In the genomic region with DNA sequence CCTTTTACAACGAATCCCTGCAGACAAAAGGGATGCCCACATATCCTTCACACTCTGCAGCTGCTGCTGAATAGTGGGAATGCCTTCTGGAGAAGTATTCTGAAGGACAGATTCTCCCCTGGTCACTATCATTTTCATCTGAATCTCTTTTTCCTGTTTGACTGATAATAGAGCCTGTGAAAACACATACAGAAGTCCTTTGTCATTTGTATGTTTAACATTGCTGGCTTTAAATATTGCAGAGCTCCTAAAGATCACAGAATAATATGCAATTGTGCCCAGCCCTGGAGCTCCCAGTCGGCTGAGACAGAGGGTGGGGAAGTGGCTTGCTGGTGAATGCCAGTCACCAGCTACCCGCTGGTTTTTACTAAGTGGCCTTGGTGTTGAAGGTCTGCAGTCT, we compare ENCODE assay signal across 18 cellular contexts.
A peak's percentile ranks its signal among the peaks of the same experiment; 100 is the strongest.
DNase-seq lines count a peak whose midpoint lies in the region; ATAC-seq and TF ChIP-seq lines count a peak whose summit lies in the region.
"Had no signal": no experiment of that assay in that cellular context is flagged by ENCODE, and none has a peak within 500 bp of the region (broad histone marks: within the 10 kb centered on the region; RNA-seq: fewer than 3 reads in every experiment).

No MANE protein-coding gene starts in this region.

- no peak overlapping the region for H3K56ac ChIP-seq in IMR-90 (ENCODE audit: extremely low read depth, insufficient read depth, low read length)

- no peaks in the 10 kb centered on the region for H4K20me1 ChIP-seq in IMR-90 (ENCODE audit: insufficient read depth, low read length)

- no peak overlapping the region for H3K18ac ChIP-seq in IMR-90 (ENCODE audit: low read depth, low read length)

- H2BK20ac ChIP-seq in IMR-90 (ENCODE audit: low read depth, low read length): no peak overlapping the region

- H3K14ac ChIP-seq in IMR-90 (replicated peaks; ENCODE audit: low read depth, low read length): no peak overlapping the region

- H3K4me1 Mint-ChIP-seq in activated CD4-positive, alpha-beta T cell treated with anti-CD3 and anti-CD28 coated beads, Interleukin-2, amount 10 ng/mL, durations not matched to agents 24 days and 14 days: no peaks in the 10 kb centered on the region
- H3K4me1 Mint-ChIP-seq: B cell, IgD-negative memory B cell had no signal

- no peak overlapping the region for H3K4me2 ChIP-seq in IMR-90 (ENCODE audit: low read depth, low read length)

- H3K27me3 ChIP-seq in IMR-90 (ENCODE audit: control insufficient read depth, insufficient read depth, low read length): no peaks in the 10 kb centered on the region

- H2AFZ ChIP-seq in IMR-90 (replicated peaks; ENCODE audit: low read length, poor library complexity): no peak overlapping the region

- H3K27ac Mint-ChIP-seq in activated CD4-positive, alpha-beta T cell treated with anti-CD3 and anti-CD28 coated beads, Interleukin-2, amount 10 ng/mL, durations not matched to agents 24 days and 14 days: no peak overlapping the region
- H3K27ac Mint-ChIP-seq: B cell; CD4-positive, alpha-beta T cell had no signal

- no peak overlapping the region for H3K27ac ChIP-seq in IMR-90 (ENCODE audit: insufficient read depth, low read length)

- TF ChIP-seq CTCF in IMR-90 (conservative IDR thresholded peaks at IDR 0.05; ENCODE audit: low read depth, low read length): no peak

- intact Hi-C loops in activated CD4-positive, alpha-beta T cell treated with anti-CD3 and anti-CD28 coated beads, Interleukin-2, amount 10 ng/mL, durations not matched to agents 24 days and 14 days (cut with micrococcal nuclease): no loop called here
- intact Hi-C loops in IMR-90 (cut with micrococcal nuclease): no loop called here

- H2BK15ac ChIP-seq in IMR-90 (ENCODE audit: low read depth, low read length): no peak overlapping the region

- H3K9me1 ChIP-seq in IMR-90 (ENCODE audit: insufficient read depth, low read length): 0 out of 2 replicates have a peak, but pooled peaks cover 2% of the 10 kb centered on the region

- no peak overlapping the region for H3K4me3 Mint-ChIP-seq in activated CD4-positive, alpha-beta T cell treated with anti-CD3 and anti-CD28 coated beads, Interleukin-2, amount 10 ng/mL, durations not matched to agents 24 days and 14 days
- H3K4me3 Mint-ChIP-seq: B cell; CD4-positive, alpha-beta T cell; IgD-negative memory B cell had no signal

- CTCF ChIA-PET in IMR-90 (lab: Yijun Ruan, JAX): interaction anchor here (0.6 to 1.1 kb wide), 3 partner anchors 12 to 298 kb away, joined by 3 to 6 read pairs (median 6); no protein-coding TSS in a partner anchor

- H3K9me3 Mint-ChIP-seq in activated CD4-positive, alpha-beta T cell treated with anti-CD3 and anti-CD28 coated beads, Interleukin-2, amount 10 ng/mL, durations not matched to agents 24 days and 14 days: no peaks in the 10 kb centered on the region
- H3K9me3 Mint-ChIP-seq: CD4-positive, alpha-beta T cell; IgD-negative memory B cell had no signal

- no peak for TF ChIP-seq RAD21 in IMR-90 (IDR thresholded peaks at IDR 0.05; ENCODE audit: low read length)

- ATAC-seq in IMR-90 (ENCODE audit: low read depth): no peak

- in situ Hi-C loops in IMR-90 (cut with MboI; ENCODE audit: low sequenced_read_pairs): no loop called here

- TF ChIP-seq POLR2A in IMR-90 (IDR thresholded peaks at IDR 0.05; ENCODE audit: low read depth, low read length): 0 out of 2 replicates have a peak, but pooled peaks have one; percentile 11

- peaks cover 46% of the 10 kb centered on the region for H3K36me3 ChIP-seq in IMR-90 (ENCODE audit: control insufficient read depth, insufficient read depth, low read length)

- H4K91ac ChIP-seq in IMR-90 (ENCODE audit: insufficient read depth, low read depth, low read length): no peak overlapping the region

- no peak overlapping the region for H3K9ac ChIP-seq in IMR-90 (ENCODE audit: low read depth, low read length)

- no peaks in the 10 kb centered on the region for H3K36me3 Mint-ChIP-seq in activated CD4-positive, alpha-beta T cell treated with anti-CD3 and anti-CD28 coated beads, Interleukin-2, amount 10 ng/mL, durations not matched to agents 24 days and 14 days (ENCODE audit: low read depth)
- H3K36me3 Mint-ChIP-seq: IgD-negative memory B cell had no signal

- no peak overlapping the region for H3K4ac ChIP-seq in IMR-90 (ENCODE audit: low read depth, low read length)

- no TSS peak for BruUV-seq in IMR-90 (replicated peaks; lab: Mats Ljungman, UMichigan)

- H2AK9ac ChIP-seq in IMR-90 (replicated peaks; ENCODE audit: low read depth, low read length, poor library complexity): no peak overlapping the region

- WGBS in IMR-90 (ENCODE audit: extremely low coverage in 2 of 2, insufficient read length in 1 of 2), 2 experiments: no CpG with 5 or more reads among the region's 3 CpGs

- H2AK5ac ChIP-seq in IMR-90 (ENCODE audit: low read depth, low read length): no peak overlapping the region

- peaks cover 3% of the 10 kb centered on the region for H3K27me3 Mint-ChIP-seq in activated CD4-positive, alpha-beta T cell treated with anti-CD3 and anti-CD28 coated beads, Interleukin-2, amount 10 ng/mL, durations not matched to agents 24 days and 14 days

- no peak overlapping the region for H3K23ac ChIP-seq in IMR-90 (ENCODE audit: low read depth, low read length)

- H3K4me3 ChIP-seq in IMR-90 (ENCODE audit: insufficient read depth, low read depth, low read length): no peak overlapping the region

- peak; percentile 45 for DNase-seq in activated CD4-positive, alpha-beta T cell treated with anti-CD3 and anti-CD28 coated beads, Interleukin-2, amount 10 ng/mL, durations not matched to agents 24 days and 14 days
- no peak for DNase-seq in activated CD4-positive, alpha-beta T cell treated with anti-CD3 and anti-CD28 coated beads, Interleukin-2, amount 50 U/mL, for 1 hour
- DNase-seq in IMR-90 (no peak), foreskin melanocyte (peak; percentile 77), pons (ENCODE audit: low spot score) (peak; percentile 50), NK-92 (lab: John Stamatoyannopoulos, UW; ENCODE audit: unreplicated experiment) (no peak), NOMO-1 treated with DMSO at 0.1 percent for 48 hours (lab: John Stamatoyannopoulos, UW; ENCODE audit: unreplicated experiment) (no peak)
- DNase-seq: 8988T; ACHN; C1 segment of cervical spinal cord; CD4-positive, alpha-beta T cell; COR-L47; DMS153; DMS79 treated with DMSO at 0.1 percent for 48 hours; EL; HCEC 1CT had no signal

- no peak overlapping the region for H2BK5ac ChIP-seq in IMR-90 (ENCODE audit: low read depth, low read length, poor library complexity, severe bottlenecking)

- dilution Hi-C loops in IMR-90 (cut with HindIII; ENCODE audit: low sequenced_read_pairs, unreplicated experiment): no loop called here

- H3K79me1 ChIP-seq in IMR-90 (ENCODE audit: low read depth in 1 of 2, low read length in 2 of 2): peaks cover 4 to 18% of the 10 kb centered on the region in 2 experiments; a peak in 2 of 4 replicates

- H4K8ac ChIP-seq in IMR-90 (ENCODE audit: low read depth in 2 of 2, low read length in 2 of 2): no peak overlapping the region

- peaks cover 5% of the 10 kb centered on the region for H3K4me1 ChIP-seq in IMR-90 (ENCODE audit: control insufficient read depth, insufficient read depth, low read length)

- POLR2A ChIA-PET in IMR-90 (lab: Charles Lee; ENCODE audit: unreplicated experiment): no interaction called here

- H4K5ac ChIP-seq in IMR-90 (ENCODE audit: low read depth, low read length): no peak overlapping the region

- H2BK120ac ChIP-seq in IMR-90 (ENCODE audit: low read depth, low read length): no peak overlapping the region

- no peaks in the 10 kb centered on the region for H3K9me3 ChIP-seq in IMR-90 (ENCODE audit: control insufficient read depth, insufficient read depth, low read length)

TF ChIP-seq in IMR-90, 13 proteins besides CTCF, POLR2A, EP300 and RAD21:
- no peak for TF ChIP-seq CHD1 (IDR thresholded peaks at IDR 0.05; ENCODE audit: low read depth, low read length)
- TF ChIP-seq BHLHE40 (IDR thresholded peaks at IDR 0.05; ENCODE audit: low read depth, low read length): no peak
- no peak for TF ChIP-seq NFE2L2 (IDR thresholded peaks at IDR 0.05; ENCODE audit: low read depth, low read length)
- TF ChIP-seq, protein P1, sequence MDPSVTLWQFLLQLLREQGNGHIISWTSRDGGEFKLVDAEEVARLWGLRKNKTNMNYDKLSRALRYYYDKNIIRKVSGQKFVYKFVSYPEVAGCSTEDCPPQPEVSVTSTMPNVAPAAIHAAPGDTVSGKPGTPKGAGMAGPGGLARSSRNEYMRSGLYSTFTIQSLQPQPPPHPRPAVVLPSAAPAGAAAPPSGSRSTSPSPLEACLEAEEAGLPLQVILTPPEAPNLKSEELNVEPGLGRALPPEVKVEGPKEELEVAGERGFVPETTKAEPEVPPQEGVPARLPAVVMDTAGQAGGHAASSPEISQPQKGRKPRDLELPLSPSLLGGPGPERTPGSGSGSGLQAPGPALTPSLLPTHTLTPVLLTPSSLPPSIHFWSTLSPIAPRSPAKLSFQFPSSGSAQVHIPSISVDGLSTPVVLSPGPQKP (IDR thresholded peaks at IDR 0.05; ENCODE audit: borderline replicate concordance, low read depth, low read length): no peak
- TF ChIP-seq, protein P2, sequence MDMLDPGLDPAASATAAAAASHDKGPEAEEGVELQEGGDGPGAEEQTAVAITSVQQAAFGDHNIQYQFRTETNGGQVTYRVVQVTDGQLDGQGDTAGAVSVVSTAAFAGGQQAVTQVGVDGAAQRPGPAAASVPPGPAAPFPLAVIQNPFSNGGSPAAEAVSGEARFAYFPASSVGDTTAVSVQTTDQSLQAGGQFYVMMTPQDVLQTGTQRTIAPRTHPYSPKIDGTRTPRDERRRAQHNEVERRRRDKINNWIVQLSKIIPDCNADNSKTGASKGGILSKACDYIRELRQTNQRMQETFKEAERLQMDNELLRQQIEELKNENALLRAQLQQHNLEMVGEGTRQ (IDR thresholded peaks at IDR 0.05; ENCODE audit: low read depth, low read length): no peak
- no peak for TF ChIP-seq CEBPB (IDR thresholded peaks at IDR 0.05; ENCODE audit: low read depth, low read length)
- TF ChIP-seq MXI1 (IDR thresholded peaks at IDR 0.05; ENCODE audit: borderline replicate concordance, low read depth, low read length): no peak
- no peak for TF ChIP-seq FOS (IDR thresholded peaks at IDR 0.05; ENCODE audit: low read depth, low read length)
- no peak for TF ChIP-seq RFX5 (IDR thresholded peaks at IDR 0.05; ENCODE audit: low read depth, low read length)
- TF ChIP-seq MAZ (IDR thresholded peaks at IDR 0.05; ENCODE audit: borderline replicate concordance, low read depth, low read length): no peak
- no peak for TF ChIP-seq SMC3 (IDR thresholded peaks at IDR 0.05; ENCODE audit: low read depth, low read length)
- no peak for TF ChIP-seq RCOR1 (IDR thresholded peaks at IDR 0.05; ENCODE audit: insufficient replicate concordance, low read length)
- no peak for TF ChIP-seq MAFK (IDR thresholded peaks at IDR 0.05; ENCODE audit: low read depth, low read length)

Comparison
In these comparisons a context has a peak if more than half of its experiments do, and no peak if none do; other contexts are left out.
1. DNase-seq: peak in activated CD4-positive, alpha-beta T cell treated with anti-CD3 and anti-CD28 coated beads, Interleukin-2, amount 10 ng/mL, durations not matched to agents 24 days and 14 days (single experiment), foreskin melanocyte (single experiment) and pons (single experiment); none in activated CD4-positive, alpha-beta T cell treated with anti-CD3 and anti-CD28 coated beads, Interleukin-2, amount 50 U/mL, for 1 hour (single experiment), IMR-90 (single experiment), NK-92 (single experiment) and NOMO-1 treated with DMSO at 0.1 percent for 48 hours (single experiment).